Comparison of ENCODE assay signal across 1 cellular context in the genomic region with DNA sequence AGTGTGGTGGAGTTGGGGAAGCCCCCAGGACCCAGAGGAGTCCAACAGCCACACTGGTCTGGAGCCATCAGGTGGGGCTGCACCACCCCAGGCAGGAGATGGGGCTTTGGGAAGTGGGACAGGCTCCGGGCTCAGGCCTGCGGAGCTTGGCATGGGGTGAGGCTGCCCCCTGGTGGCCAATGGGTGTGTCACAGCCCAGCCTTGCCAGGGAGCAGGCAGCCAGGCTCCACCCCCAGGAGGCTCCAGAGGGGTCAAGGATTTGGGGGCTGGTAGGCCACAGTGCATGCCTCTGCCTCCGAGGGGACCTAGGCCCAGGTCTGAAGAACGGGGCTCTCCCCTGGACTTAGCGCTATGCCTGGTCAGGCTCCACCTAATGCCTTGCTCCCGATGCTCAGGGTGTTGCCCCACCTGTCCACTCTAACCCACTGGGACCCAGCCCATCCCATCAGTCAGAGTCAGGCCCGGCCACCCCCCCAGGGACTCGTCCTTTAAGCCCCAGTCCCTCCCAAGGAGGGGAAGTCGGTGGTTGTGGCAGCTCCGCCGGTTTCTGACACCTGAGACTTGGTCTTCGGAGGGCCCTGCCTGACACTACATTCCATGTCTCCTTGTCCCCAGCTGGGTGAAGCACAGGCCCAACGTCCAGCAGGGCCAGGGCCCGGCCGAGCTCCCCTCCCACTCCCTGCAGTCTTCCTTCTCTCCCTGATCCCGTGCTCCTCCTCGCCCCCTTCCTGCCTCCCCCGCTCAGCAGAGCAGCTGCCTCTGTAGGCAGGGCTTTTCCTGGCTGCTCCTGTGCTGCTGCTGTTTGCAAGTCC.
TF ChIP-seq lines count a peak whose summit lies in the region.

No MANE protein-coding gene starts in this region.

TF ChIP-seq in HEK293, 187 proteins besides CTCF, POLR2A, EP300 and RAD21 (continued from another document):
- peak; percentile 52 for TF ChIP-seq ZBTB17 (tag by site-specific recombination; IDR thresholded peaks at IDR 0.05)
- TF ChIP-seq ZNF10 (tag by site-specific recombination; IDR thresholded peaks at IDR 0.05), result peak; percentile 60; the same call in 1 of the 2 replicates
- TF ChIP-seq MEIS1 (CRISPR knock-in tag; IDR thresholded peaks at IDR 0.05; ENCODE audit: borderline replicate concordance), result no peak
- peak; percentile 93 for TF ChIP-seq ZSCAN30 (tag by site-specific recombination; IDR thresholded peaks at IDR 0.05)
- TF ChIP-seq ZNF548 (tag by site-specific recombination; IDR thresholded peaks at IDR 0.05), result no peak
- 0 out of 2 replicates have a peak, but pooled peaks have one; percentile 35 for TF ChIP-seq ZNF391 (tag by site-specific recombination; IDR thresholded peaks at IDR 0.05; ENCODE audit: borderline replicate concordance, low read depth)
- peak; percentile 65; the same call in 1 of the 2 replicates for TF ChIP-seq ZNF600 (tag by site-specific recombination; IDR thresholded peaks at IDR 0.05)
- TF ChIP-seq ZNF341 (tag by site-specific recombination; IDR thresholded peaks at IDR 0.05; ENCODE audit: low read depth), result no peak
- TF ChIP-seq, protein P1, sequence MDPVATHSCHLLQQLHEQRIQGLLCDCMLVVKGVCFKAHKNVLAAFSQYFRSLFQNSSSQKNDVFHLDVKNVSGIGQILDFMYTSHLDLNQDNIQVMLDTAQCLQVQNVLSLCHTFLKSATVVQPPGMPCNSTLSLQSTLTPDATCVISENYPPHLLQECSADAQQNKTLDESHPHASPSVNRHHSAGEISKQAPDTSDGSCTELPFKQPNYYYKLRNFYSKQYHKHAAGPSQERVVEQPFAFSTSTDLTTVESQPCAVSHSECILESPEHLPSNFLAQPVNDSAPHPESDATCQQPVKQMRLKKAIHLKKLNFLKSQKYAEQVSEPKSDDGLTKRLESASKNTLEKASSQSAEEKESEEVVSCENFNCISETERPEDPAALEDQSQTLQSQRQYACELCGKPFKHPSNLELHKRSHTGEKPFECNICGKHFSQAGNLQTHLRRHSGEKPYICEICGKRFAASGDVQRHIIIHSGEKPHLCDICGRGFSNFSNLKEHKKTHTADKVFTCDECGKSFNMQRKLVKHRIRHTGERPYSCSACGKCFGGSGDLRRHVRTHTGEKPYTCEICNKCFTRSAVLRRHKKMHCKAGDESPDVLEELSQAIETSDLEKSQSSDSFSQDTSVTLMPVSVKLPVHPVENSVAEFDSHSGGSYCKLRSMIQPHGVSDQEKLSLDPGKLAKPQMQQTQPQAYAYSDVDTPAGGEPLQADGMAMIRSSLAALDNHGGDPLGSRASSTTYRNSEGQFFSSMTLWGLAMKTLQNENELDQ (tag by site-specific recombination; IDR thresholded peaks at IDR 0.05; ENCODE audit: low read depth), result no peak
- no peak for TF ChIP-seq ZNF121 (tag by site-specific recombination; IDR thresholded peaks at IDR 0.05)
- no peak for TF ChIP-seq ZNF510 (tag by site-specific recombination; IDR thresholded peaks at IDR 0.05; ENCODE audit: insufficient replicate concordance)
- TF ChIP-seq SCRT1 (tag by site-specific recombination; IDR thresholded peaks at IDR 0.05; ENCODE audit: borderline replicate concordance), result no peak
- peak; percentile 65 for TF ChIP-seq IKZF3 (tag by site-specific recombination; IDR thresholded peaks at IDR 0.05)
- TF ChIP-seq, protein P2, sequence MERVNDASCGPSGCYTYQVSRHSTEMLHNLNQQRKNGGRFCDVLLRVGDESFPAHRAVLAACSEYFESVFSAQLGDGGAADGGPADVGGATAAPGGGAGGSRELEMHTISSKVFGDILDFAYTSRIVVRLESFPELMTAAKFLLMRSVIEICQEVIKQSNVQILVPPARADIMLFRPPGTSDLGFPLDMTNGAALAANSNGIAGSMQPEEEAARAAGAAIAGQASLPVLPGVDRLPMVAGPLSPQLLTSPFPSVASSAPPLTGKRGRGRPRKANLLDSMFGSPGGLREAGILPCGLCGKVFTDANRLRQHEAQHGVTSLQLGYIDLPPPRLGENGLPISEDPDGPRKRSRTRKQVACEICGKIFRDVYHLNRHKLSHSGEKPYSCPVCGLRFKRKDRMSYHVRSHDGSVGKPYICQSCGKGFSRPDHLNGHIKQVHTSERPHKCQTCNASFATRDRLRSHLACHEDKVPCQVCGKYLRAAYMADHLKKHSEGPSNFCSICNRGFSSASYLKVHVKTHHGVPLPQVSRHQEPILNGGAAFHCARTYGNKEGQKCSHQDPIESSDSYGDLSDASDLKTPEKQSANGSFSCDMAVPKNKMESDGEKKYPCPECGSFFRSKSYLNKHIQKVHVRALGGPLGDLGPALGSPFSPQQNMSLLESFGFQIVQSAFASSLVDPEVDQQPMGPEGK (tag by site-specific recombination; IDR thresholded peaks at IDR 0.05), result peak; percentile 33; the same call in 1 of the 2 replicates
- no peak for TF ChIP-seq ZNF223 (tag by site-specific recombination; IDR thresholded peaks at IDR 0.05)
- peak; percentile 38; the same call in 1 of the 2 replicates for TF ChIP-seq ZNF610 (tag by site-specific recombination; IDR thresholded peaks at IDR 0.05; ENCODE audit: borderline replicate concordance)
- TF ChIP-seq GLIS1 (tag by site-specific recombination; IDR thresholded peaks at IDR 0.05), result peak; percentile 41
- TF ChIP-seq KLF8 (tag by site-specific recombination; IDR thresholded peaks at IDR 0.05), result peak; percentile 33; the same call in 1 of the 2 replicates
- TF ChIP-seq, protein P3, sequence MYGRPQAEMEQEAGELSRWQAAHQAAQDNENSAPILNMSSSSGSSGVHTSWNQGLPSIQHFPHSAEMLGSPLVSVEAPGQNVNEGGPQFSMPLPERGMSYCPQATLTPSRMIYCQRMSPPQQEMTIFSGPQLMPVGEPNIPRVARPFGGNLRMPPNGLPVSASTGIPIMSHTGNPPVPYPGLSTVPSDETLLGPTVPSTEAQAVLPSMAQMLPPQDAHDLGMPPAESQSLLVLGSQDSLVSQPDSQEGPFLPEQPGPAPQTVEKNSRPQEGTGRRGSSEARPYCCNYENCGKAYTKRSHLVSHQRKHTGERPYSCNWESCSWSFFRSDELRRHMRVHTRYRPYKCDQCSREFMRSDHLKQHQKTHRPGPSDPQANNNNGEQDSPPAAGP (tag by site-specific recombination; IDR thresholded peaks at IDR 0.05), result peak; percentile 43; the same call in 1 of the 2 replicates
- no peak for TF ChIP-seq ZNF521 (tag by site-specific recombination; IDR thresholded peaks at IDR 0.05)
- peak; percentile 58; the same call in 1 of the 2 replicates for TF ChIP-seq ZNF2 (tag by site-specific recombination; IDR thresholded peaks at IDR 0.05)
- peak; percentile 86 for TF ChIP-seq GLIS2 (tag by site-specific recombination; IDR thresholded peaks at IDR 0.05)
- no peak for TF ChIP-seq ZNF146 (tag by site-specific recombination; IDR thresholded peaks at IDR 0.05)
- TF ChIP-seq SETDB1 (IDR thresholded peaks at IDR 0.05; ENCODE audit: insufficient read length, low read length), result no peak
- no peak for TF ChIP-seq ZNF707 (tag by site-specific recombination; IDR thresholded peaks at IDR 0.05)
- no peak for TF ChIP-seq SP3 (tag by site-specific recombination; IDR thresholded peaks at IDR 0.05)
- 0 out of 2 replicates have a peak, but pooled peaks have one; percentile 35 for TF ChIP-seq ZNF561 (tag by site-specific recombination; IDR thresholded peaks at IDR 0.05; ENCODE audit: borderline replicate concordance)
- TF ChIP-seq SCRT2 (tag by site-specific recombination; IDR thresholded peaks at IDR 0.05), result peak; percentile 35; the same call in 1 of the 2 replicates
- TF ChIP-seq, protein P4, sequence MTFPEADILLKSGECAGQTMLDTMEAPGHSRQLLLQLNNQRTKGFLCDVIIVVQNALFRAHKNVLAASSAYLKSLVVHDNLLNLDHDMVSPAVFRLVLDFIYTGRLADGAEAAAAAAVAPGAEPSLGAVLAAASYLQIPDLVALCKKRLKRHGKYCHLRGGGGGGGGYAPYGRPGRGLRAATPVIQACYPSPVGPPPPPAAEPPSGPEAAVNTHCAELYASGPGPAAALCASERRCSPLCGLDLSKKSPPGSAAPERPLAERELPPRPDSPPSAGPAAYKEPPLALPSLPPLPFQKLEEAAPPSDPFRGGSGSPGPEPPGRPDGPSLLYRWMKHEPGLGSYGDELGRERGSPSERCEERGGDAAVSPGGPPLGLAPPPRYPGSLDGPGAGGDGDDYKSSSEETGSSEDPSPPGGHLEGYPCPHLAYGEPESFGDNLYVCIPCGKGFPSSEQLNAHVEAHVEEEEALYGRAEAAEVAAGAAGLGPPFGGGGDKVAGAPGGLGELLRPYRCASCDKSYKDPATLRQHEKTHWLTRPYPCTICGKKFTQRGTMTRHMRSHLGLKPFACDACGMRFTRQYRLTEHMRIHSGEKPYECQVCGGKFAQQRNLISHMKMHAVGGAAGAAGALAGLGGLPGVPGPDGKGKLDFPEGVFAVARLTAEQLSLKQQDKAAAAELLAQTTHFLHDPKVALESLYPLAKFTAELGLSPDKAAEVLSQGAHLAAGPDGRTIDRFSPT (tag by site-specific recombination; IDR thresholded peaks at IDR 0.05), result no peak
- TF ChIP-seq ZNF501 (tag by site-specific recombination; IDR thresholded peaks at IDR 0.05), result 0 out of 2 replicates have a peak, but pooled peaks have one; percentile 65
